ENCODE assay signal across 1 cellular context in the genomic region with DNA sequence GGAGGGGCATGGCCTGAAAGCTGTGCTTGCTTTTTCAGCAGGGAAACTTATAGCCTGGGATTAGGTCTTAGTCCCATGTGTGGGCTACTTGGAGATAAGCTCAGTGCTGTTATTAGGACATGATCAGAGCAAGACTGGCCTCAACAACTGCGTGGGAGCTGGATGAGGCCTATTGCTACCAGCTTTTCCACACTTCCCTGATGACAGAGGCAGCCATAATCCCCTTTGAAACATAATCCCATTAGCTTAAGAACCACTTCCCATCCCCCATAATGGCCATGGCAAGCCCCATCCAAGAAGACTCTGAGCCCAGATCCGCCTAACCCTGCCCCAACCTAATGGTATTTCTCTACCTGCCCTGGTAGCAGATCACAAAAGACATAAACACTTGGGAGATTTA.
TF ChIP-seq lines count a peak whose summit lies in the region.

No MANE protein-coding gene starts in this region.

TF ChIP-seq in K562, 482 proteins besides CTCF, POLR2A, EP300 and RAD21:
- TF ChIP-seq ZNF133 (CRISPR knock-in tag; IDR thresholded peaks at IDR 0.05) (no peak), RFX1 (IDR thresholded peaks at IDR 0.05) (no peak), TEAD4 (IDR thresholded peaks at IDR 0.05; ENCODE audit: low read length) (no peak), TEAD4 (CRISPR knock-in tag; IDR thresholded peaks at IDR 0.05; ENCODE audit: borderline replicate concordance) (no peak), CHD4 (IDR thresholded peaks at IDR 0.05; ENCODE audit: insufficient read depth, insufficient replicate concordance, low read depth, low read length, poor library complexity, severe bottlenecking) (no peak), KDM5B (IDR thresholded peaks at IDR 0.05; ENCODE audit: insufficient replicate concordance, low read depth, low read length) (no peak), SIN3A (IDR thresholded peaks at IDR 0.05; ENCODE audit: borderline replicate concordance in 2 of 2, control insufficient read depth in 1 of 2, low read depth in 2 of 2, low read length in 2 of 2) (no peak), HDAC2 (IDR thresholded peaks at IDR 0.05) (no peak), CBX5 (IDR thresholded peaks at IDR 0.05; ENCODE audit: borderline replicate concordance, low read depth) (no peak), KHSRP (IDR thresholded peaks at IDR 0.05) (no peak)
- TF ChIP-seq, protein P1, sequence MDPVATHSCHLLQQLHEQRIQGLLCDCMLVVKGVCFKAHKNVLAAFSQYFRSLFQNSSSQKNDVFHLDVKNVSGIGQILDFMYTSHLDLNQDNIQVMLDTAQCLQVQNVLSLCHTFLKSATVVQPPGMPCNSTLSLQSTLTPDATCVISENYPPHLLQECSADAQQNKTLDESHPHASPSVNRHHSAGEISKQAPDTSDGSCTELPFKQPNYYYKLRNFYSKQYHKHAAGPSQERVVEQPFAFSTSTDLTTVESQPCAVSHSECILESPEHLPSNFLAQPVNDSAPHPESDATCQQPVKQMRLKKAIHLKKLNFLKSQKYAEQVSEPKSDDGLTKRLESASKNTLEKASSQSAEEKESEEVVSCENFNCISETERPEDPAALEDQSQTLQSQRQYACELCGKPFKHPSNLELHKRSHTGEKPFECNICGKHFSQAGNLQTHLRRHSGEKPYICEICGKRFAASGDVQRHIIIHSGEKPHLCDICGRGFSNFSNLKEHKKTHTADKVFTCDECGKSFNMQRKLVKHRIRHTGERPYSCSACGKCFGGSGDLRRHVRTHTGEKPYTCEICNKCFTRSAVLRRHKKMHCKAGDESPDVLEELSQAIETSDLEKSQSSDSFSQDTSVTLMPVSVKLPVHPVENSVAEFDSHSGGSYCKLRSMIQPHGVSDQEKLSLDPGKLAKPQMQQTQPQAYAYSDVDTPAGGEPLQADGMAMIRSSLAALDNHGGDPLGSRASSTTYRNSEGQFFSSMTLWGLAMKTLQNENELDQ (CRISPR knock-in tag; IDR thresholded peaks at IDR 0.05; ENCODE audit: borderline replicate concordance), result no peak
- TF ChIP-seq, protein P2, sequence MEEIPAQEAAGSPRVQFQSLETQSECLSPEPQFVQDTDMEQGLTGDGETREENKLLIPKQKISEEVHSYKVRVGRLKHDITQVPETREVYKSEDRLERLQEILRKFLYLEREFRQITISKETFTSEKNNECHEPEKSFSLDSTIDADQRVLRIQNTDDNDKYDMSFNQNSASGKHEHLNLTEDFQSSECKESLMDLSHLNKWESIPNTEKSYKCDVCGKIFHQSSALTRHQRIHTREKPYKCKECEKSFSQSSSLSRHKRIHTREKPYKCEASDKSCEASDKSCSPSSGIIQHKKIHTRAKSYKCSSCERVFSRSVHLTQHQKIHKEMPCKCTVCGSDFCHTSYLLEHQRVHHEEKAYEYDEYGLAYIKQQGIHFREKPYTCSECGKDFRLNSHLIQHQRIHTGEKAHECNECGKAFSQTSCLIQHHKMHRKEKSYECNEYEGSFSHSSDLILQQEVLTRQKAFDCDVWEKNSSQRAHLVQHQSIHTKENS (CRISPR knock-in tag; IDR thresholded peaks at IDR 0.05), result no peak
- TF ChIP-seq, protein P3, sequence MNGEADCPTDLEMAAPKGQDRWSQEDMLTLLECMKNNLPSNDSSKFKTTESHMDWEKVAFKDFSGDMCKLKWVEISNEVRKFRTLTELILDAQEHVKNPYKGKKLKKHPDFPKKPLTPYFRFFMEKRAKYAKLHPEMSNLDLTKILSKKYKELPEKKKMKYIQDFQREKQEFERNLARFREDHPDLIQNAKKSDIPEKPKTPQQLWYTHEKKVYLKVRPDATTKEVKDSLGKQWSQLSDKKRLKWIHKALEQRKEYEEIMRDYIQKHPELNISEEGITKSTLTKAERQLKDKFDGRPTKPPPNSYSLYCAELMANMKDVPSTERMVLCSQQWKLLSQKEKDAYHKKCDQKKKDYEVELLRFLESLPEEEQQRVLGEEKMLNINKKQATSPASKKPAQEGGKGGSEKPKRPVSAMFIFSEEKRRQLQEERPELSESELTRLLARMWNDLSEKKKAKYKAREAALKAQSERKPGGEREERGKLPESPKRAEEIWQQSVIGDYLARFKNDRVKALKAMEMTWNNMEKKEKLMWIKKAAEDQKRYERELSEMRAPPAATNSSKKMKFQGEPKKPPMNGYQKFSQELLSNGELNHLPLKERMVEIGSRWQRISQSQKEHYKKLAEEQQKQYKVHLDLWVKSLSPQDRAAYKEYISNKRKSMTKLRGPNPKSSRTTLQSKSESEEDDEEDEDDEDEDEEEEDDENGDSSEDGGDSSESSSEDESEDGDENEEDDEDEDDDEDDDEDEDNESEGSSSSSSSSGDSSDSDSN (IDR thresholded peaks at IDR 0.05; ENCODE audit: borderline replicate concordance in 1 of 2, low read depth in 2 of 2, low read length in 2 of 2), result no peak
- TF ChIP-seq, protein P4, sequence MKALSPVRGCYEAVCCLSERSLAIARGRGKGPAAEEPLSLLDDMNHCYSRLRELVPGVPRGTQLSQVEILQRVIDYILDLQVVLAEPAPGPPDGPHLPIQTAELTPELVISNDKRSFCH (CRISPR knock-in tag; IDR thresholded peaks at IDR 0.05), result no peak
- TF ChIP-seq, protein P4 (tag; IDR thresholded peaks at IDR 0.05), result no peak
